ENCODE assay signal across 20 cellular contexts in the genomic region with DNA sequence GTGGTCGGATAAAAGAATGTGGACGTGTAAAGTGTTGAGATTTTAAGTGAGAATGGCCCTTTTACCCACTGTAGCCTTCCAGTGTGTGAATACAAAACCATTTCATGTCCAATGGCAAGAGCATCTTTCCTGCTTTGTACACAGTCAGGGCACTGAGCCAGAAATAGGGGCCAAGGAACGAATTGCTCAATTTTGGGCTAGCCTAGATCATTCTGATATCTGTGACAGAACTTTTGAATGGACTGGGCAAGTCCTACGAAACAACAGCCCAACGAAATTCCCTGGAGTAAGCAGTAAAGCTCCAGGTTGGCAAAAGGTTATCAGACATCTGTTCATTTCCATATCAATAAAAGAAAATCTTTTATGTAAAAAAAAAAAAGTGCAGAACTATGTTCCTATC. TPM values are rescaled to one million over a fixed set of nuclear protein-coding genes. Genes with fewer than 3 reads are reported as not detected.
DNase-seq lines count a peak whose midpoint lies in the region; ATAC-seq and TF ChIP-seq lines count a peak whose summit lies in the region.
"Had no signal": no experiment of that assay in that cellular context is flagged by ENCODE, and none has a peak within 500 bp of the region (broad histone marks: within the 10 kb centered on the region; RNA-seq: fewer than 3 reads in every experiment).

No MANE protein-coding gene starts in this region.

- H3K9me3 ChIP-seq in GM23248 (ENCODE audit: low read depth) (no peaks in the 10 kb centered on the region), body of pancreas (no peaks in the 10 kb centered on the region), sigmoid colon (no peaks in the 10 kb centered on the region)

- H3K4me2 ChIP-seq in GM23248 (ENCODE audit: unreplicated experiment): no peak overlapping the region

- H3K4me1 ChIP-seq in GM23248 (ENCODE audit: insufficient read depth) (no peaks in the 10 kb centered on the region), body of pancreas (peaks cover 19% of the 10 kb centered on the region), sigmoid colon (peaks cover 0 to 19% (median 19%) of the 10 kb centered on the region in 4 donors)

- DNase-seq in GM23248: peak; percentile 16
- peak in 2 of 4 donors; percentile 41 to 55 for DNase-seq in body of pancreas
- DNase-seq in fibroblast of villous mesenchyme (ENCODE audit: low read depth): peak; percentile 37
- DNase-seq in sigmoid colon: peak; percentile 73
- DNase-seq in COR-L47 (lab: John Stamatoyannopoulos, UW): no peak
- DNase-seq in epidermal melanocyte (ENCODE audit: insufficient read length, low spot score): no peak
- no peak for DNase-seq in retina
- DNase-seq: CD8-positive, alpha-beta memory T cell; DMS79; H7; HFFc6; IMR-90; NCI-H1417 treated with DMSO at 0.1 percent for 48 hours; NCI-H1930; NCI-H226; NCI-H524; PC-3; RPMI8226; SIG-M5 had no signal

- ATAC-seq in body of pancreas: peak; percentile 8
- ATAC-seq: PC-3 had no signal

- in situ Hi-C loops in GM23248 (cut with MboI): no loop called here

- WGBS in GM23248 (ENCODE audit: low coverage in 1 of 2, low lambda C conversion rate in 2 of 2, missing lambda C conversion rate in 2 of 2), 2 experiments: 43 to 53% methylated on average over 5 of the region's 5 CpGs
- WGBS in body of pancreas, 2 donors: 14 to 22% methylated on average over 5 of the region's 5 CpGs
- WGBS in sigmoid colon, 2 donors: 10 to 59% methylated on average over 5 of the region's 5 CpGs

- H2AFZ ChIP-seq in GM23248: no peak overlapping the region

- intact Hi-C loops in body of pancreas (cut with DNase I) (no loop called here), sigmoid colon (cut with DNase I) (no loop called here)

- no peaks in the 10 kb centered on the region for H3K9me2 ChIP-seq in GM23248 (ENCODE audit: insufficient read depth)

- H3K27me3 ChIP-seq in GM23248 (replicated peaks; ENCODE audit: insufficient read depth): no peaks in the 10 kb centered on the region
- peaks cover 0 to 4% of the 10 kb centered on the region in 2 donors for H3K27me3 ChIP-seq in body of pancreas
- H3K27me3 ChIP-seq in sigmoid colon: peaks cover 10 to 41% (median 21%) of the 10 kb centered on the region in 3 donors

- no peak for TF ChIP-seq CTCF in body of pancreas (IDR thresholded peaks at IDR 0.05)
- TF ChIP-seq CTCF in fibroblast of villous mesenchyme (IDR thresholded peaks at IDR 0.05; ENCODE audit: insufficient read depth, low read depth, low read length): no peak
- no peak for TF ChIP-seq CTCF in sigmoid colon (IDR thresholded peaks at IDR 0.05)

- no peak overlapping the region for H3K4me3 ChIP-seq in GM23248
- H3K4me3 ChIP-seq in body of pancreas: no peak overlapping the region
- no peak overlapping the region for H3K4me3 ChIP-seq in fibroblast of villous mesenchyme (ENCODE audit: low read depth, low read length)
- H3K4me3 ChIP-seq in sigmoid colon: no peak overlapping the region

- TF ChIP-seq EP300 in sigmoid colon (IDR thresholded peaks at IDR 0.05): no peak

- H3F3A ChIP-seq in GM23248 (ENCODE audit: insufficient read depth): no peaks in the 10 kb centered on the region

- no peak overlapping the region for H3K9ac ChIP-seq in GM23248

- no peak overlapping the region for H3K27ac ChIP-seq in GM23248
- H3K27ac ChIP-seq in body of pancreas: peak overlapping the region in 2 of 4 donors; percentile 11 to 43
- H3K27ac ChIP-seq in sigmoid colon: no peak overlapping the region
- H3K27ac ChIP-seq: HL-60 had no signal

- H4K20me1 ChIP-seq in GM23248 (ENCODE audit: insufficient read depth): no peaks in the 10 kb centered on the region

- no peaks in the 10 kb centered on the region for H3K36me3 ChIP-seq in GM23248 (ENCODE audit: low read depth)
- H3K36me3 ChIP-seq in body of pancreas (replicated peaks in 1 of 2; ENCODE audit: insufficient read depth in 1 of 2, low read depth in 2 of 2): no peaks in the 10 kb centered on the region
- H3K36me3 ChIP-seq in sigmoid colon: no peaks in the 10 kb centered on the region

- peaks cover 23% of the 10 kb centered on the region for H3K79me2 ChIP-seq in GM23248 (ENCODE audit: insufficient read depth)

- TF ChIP-seq POLR2A in body of pancreas (IDR thresholded peaks at IDR 0.05) (no peak), sigmoid colon (IDR thresholded peaks at IDR 0.05) (no peak)

RNA-seq across cellular contexts. Expression of a gene that starts 5.5 kb away (rescaled TPM):
- total RNA-seq in GM23248 (2014; rRNA removed; shearing (Covaris generic)): 7.8 and 8.0 TPM in 2 replicates
- 2.4 and 2.5 TPM in 2 replicates for polyA plus RNA-seq in GM23248 (2016; fragmentation: Nextera tagmentation; extraction: Ambion mirVana)
- total RNA-seq in body of pancreas: 1 to 10 TPM in 1 of 2 donors, under 1 TPM in 1; 0.78 to 4.6 TPM
- 12.1 and 66.0 TPM in 2 replicates for total RNA-seq in fibroblast of villous mesenchyme
- 1 to 10 TPM; 1.1 to 5.5 (median 2.1) TPM for total RNA-seq in sigmoid colon
- under 1 TPM in 2 of 3 donors, not detected in 1; under 0.01 to 0.41 TPM for polyA plus RNA-seq in sigmoid colon
- polyA plus RNA-seq: CD8-positive, alpha-beta memory T cell had no signal

Comparison
In these comparisons a context has a peak if more than half of its experiments do, and no peak if none do; other contexts are left out.
1. DNase-seq: peak in GM23248 (single experiment), fibroblast of villous mesenchyme (single experiment) and sigmoid colon (single experiment); none in COR-L47 (single experiment), epidermal melanocyte (single experiment) and retina (single experiment).